In the genomic region with DNA sequence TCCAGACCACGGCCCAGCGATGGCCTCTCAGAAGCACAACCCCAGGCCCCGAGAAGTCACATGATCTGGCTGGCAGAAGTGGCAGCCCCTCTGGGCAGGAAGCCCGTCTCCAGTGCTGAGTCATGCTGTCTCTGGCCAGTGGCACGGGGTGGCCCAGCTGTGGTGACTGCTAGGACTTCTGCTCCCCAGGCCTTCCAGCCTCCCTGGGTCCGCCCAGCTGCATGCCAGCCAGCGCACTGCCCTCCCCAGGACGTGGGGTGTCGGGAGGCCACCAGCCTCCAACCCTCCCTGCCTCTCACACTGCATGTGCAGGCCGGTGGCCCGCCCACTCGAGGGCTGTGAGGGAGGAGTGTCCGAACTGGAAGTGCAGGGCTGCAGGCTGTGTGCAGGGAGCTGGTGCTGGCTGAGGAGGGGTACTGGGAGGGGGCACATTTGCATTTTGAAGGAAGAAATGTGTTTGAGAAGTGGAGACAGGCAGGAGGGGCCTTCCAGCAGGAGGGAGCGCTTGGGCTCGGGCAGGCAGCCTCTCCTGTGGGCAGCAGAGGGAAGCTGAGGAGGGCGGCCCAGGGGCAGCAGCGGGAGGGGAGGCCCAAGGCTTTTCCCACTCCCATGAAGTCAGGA, we compare ENCODE assay signal across 9 cellular contexts. TPM values are rescaled to one million over a fixed set of nuclear protein-coding genes. Genes with fewer than 3 reads are reported as not detected.
DNase-seq lines count a peak whose midpoint lies in the region; ATAC-seq, FAIRE-seq and TF ChIP-seq lines count a peak whose summit lies in the region.
"Had no signal": no experiment of that assay in that cellular context is flagged by ENCODE, and none has a peak within 500 bp of the region (broad histone marks: within the 10 kb centered on the region; RNA-seq: fewer than 3 reads in every experiment).

No MANE protein-coding gene starts in this region.

- 45% methylated on average over 17 of the region's 17 CpGs for WGBS in GM12878 (ENCODE audit: insufficient coverage, insufficient replicate concordance, low lambda C conversion rate, missing lambda C conversion rate)

- H3K27me3 ChIP-seq in MG63 (no peaks in the 10 kb centered on the region), GM12878 (replicated peaks in 1 of 2; ENCODE audit: control insufficient read depth in 2 of 2, insufficient read depth in 2 of 2, low read length in 1 of 2) (no peaks in the 10 kb centered on the region), layer of hippocampus (ENCODE audit: control insufficient read depth, insufficient read depth, low read length) (no peaks in the 10 kb centered on the region)

- peak overlapping the region; percentile 93 to 98 (median 96) for H3K27ac Mint-ChIP-seq in CD14-positive monocyte
- H3K27ac Mint-ChIP-seq: activated naive CD8-positive, alpha-beta T cell treated with anti-CD3 and anti-CD28 coated beads, Interleukin-2, amount 10 ng/mL, durations not matched to agents 7 days and 5 days had no signal

- no peak for FAIRE-seq in GM12878 (lab: Jason Lieb, UNC)

- no peak for TF ChIP-seq RAD21 in GM12878 (IDR thresholded peaks at IDR 0.05; ENCODE audit: insufficient read depth, low read depth, low read length)

- no peak overlapping the region for H2AFZ ChIP-seq in GM12878 (ENCODE audit: control insufficient read depth, low read depth, low read length)

- intact Hi-C loops in CD14-positive monocyte (cut with micrococcal nuclease) (loop anchor here (2.0 to 5.0 kb wide), 3 partner anchors 15 to 122 kb away; no protein-coding TSS in a partner anchor), GM12878 (cut with micrococcal nuclease; ENCODE audit: unreplicated experiment) (no loop called here)

- CTCF ChIA-PET in GM12878 (lab: Yijun Ruan, JAX) = interaction anchor here (2.2 kb wide), 1 partner anchor 124 kb away, joined by 7 read pairs; no protein-coding TSS in a partner anchor

- SMC1A ChIA-PET in GM12878 (lab: Charles Lee; ENCODE audit: uncharacterized antibody, unreplicated experiment) = interaction anchor here (1.6 kb wide), 1 partner anchor 16 kb away, joined by 4 read pairs; no protein-coding TSS in a partner anchor

- BruUV-seq in GM12878 (replicated peaks; lab: Mats Ljungman, UMichigan) = no TSS peak

- H3K9me3 ChIP-seq in MG63 (no peaks in the 10 kb centered on the region), GM12878 (replicated peaks; ENCODE audit: control insufficient read depth, insufficient read depth, low read length) (no peaks in the 10 kb centered on the region)

- H3K4me3 ChIP-seq in MG63 (no peak overlapping the region), GM12878 (no peak overlapping the region)

- TF ChIP-seq CTCF in CD14-positive monocyte (IDR thresholded peaks at IDR 0.05) (no peak), GM12878 (IDR thresholded peaks at IDR 0.05 in 2 of 3, conservative IDR thresholded peaks at IDR 0.05 in 1 of 3; ENCODE audit: control insufficient read depth in 2 of 3, extremely low read depth in 1 of 3, insufficient read depth in 1 of 3, low read depth in 3 of 3, low read length in 3 of 3) (no peak)

- H3K4me2 ChIP-seq in GM12878 (ENCODE audit: control insufficient read depth, insufficient read depth) = no peak overlapping the region

- H3K4me1 Mint-ChIP-seq in CD14-positive monocyte = peaks cover 76% of the 10 kb centered on the region

- H3K4me3 Mint-ChIP-seq in CD14-positive monocyte = peak overlapping the region; percentile 56 to 66
- H3K4me3 Mint-ChIP-seq: activated naive CD8-positive, alpha-beta T cell treated with anti-CD3 and anti-CD28 coated beads, Interleukin-2, amount 10 ng/mL, durations not matched to agents 7 days and 5 days had no signal

- TF ChIP-seq POLR2A in GM12878 (IDR thresholded peaks at IDR 0.05; ENCODE audit: low read depth, low read length) = no peak

- peaks cover 1 to 2% (median 2%) of the 10 kb centered on the region in 3 donors for H3K27me3 Mint-ChIP-seq in CD14-positive monocyte (ENCODE audit: low read depth in 3 of 3)
- H3K27me3 Mint-ChIP-seq: activated naive CD8-positive, alpha-beta T cell treated with anti-CD3 and anti-CD28 coated beads, Interleukin-2, amount 10 ng/mL, durations not matched to agents 7 days and 5 days had no signal

- no peaks in the 10 kb centered on the region for H4K20me1 ChIP-seq in GM12878 (ENCODE audit: control insufficient read depth, insufficient read depth)

- H3K36me3 Mint-ChIP-seq in CD14-positive monocyte = peaks cover 0 to 4% of the 10 kb centered on the region in 2 donors
- H3K36me3 Mint-ChIP-seq: activated naive CD8-positive, alpha-beta T cell treated with anti-CD3 and anti-CD28 coated beads, Interleukin-2, amount 10 ng/mL, durations not matched to agents 7 days and 5 days had no signal

- in situ Hi-C loops in GM12878 (cut with MboI) = no loop called here

- H3K36me3 ChIP-seq in MG63 = no peaks in the 10 kb centered on the region
- H3K36me3 ChIP-seq in GM12878 (ENCODE audit: control insufficient read depth in 2 of 2, insufficient read depth in 2 of 2, low read length in 1 of 2) = no peaks in the 10 kb centered on the region

- TF ChIP-seq EP300 in GM12878 (IDR thresholded peaks at IDR 0.05; ENCODE audit: borderline replicate concordance in 1 of 2, control insufficient read depth in 1 of 2, low read depth in 2 of 2, low read length in 2 of 2) = no peak

- POLR2A ChIA-PET in GM12878 (lab: Charles Lee) = no interaction called here

- H3K9ac ChIP-seq in GM12878 (ENCODE audit: control insufficient read depth, insufficient read depth, low read length) = no peak overlapping the region

- ATAC-seq in GM12878 (peak; percentile 44), GM21717 (IDR thresholded peaks at IDR 0.05; ENCODE audit: unreplicated experiment) (no peak), HG03139 (IDR thresholded peaks at IDR 0.05; ENCODE audit: unreplicated experiment) (no peak)

- no peaks in the 10 kb centered on the region for H3K79me2 ChIP-seq in GM12878 (ENCODE audit: control insufficient read depth, insufficient read depth, low read length)

- peaks cover 0 to 4% (median 0%) of the 10 kb centered on the region in 7 donors for H3K9me3 Mint-ChIP-seq in CD14-positive monocyte
- H3K9me3 Mint-ChIP-seq: activated naive CD8-positive, alpha-beta T cell treated with anti-CD3 and anti-CD28 coated beads, Interleukin-2, amount 10 ng/mL, durations not matched to agents 7 days and 5 days had no signal

- H3K27ac ChIP-seq in GM12878 (ENCODE audit: control insufficient read depth, insufficient read depth) (no peak overlapping the region), layer of hippocampus (ENCODE audit: low read depth, low read length) (peak overlapping the region; percentile 84)

- H3K4me1 ChIP-seq in GM12878 (ENCODE audit: control insufficient read depth, insufficient read depth, low read length) = no peaks in the 10 kb centered on the region

- DNase-seq in CD14-positive monocyte (ENCODE audit: low spot score) = peak; percentile 94
- peak; percentile 97 for DNase-seq in MG63
- DNase-seq in GM12878 (ENCODE audit: low read depth, low spot score) = no peak
- peak; percentile 94 for DNase-seq in superior temporal gyrus (ENCODE audit: extremely low spot score)
- DNase-seq in activated T-cell treated with anti-CD3 and anti-CD28 coated beads for 4 hours = no peak
- DNase-seq: activated naive CD8-positive, alpha-beta T cell treated with anti-CD3 and anti-CD28 coated beads, Interleukin-2, amount 10 ng/mL, durations not matched to agents 7 days and 5 days had no signal

- RAD21 ChIA-PET in GM12878 (lab: Charles Lee; ENCODE audit: unreplicated experiment) = interaction anchor here (1.1 kb wide), 1 partner anchor 124 kb away, joined by 4 read pairs; no protein-coding TSS in a partner anchor

TF ChIP-seq in GM12878, 131 proteins besides CTCF, POLR2A, EP300 and RAD21 (continues in another document):
- no peak for TF ChIP-seq KLF5 (IDR thresholded peaks at IDR 0.05; ENCODE audit: partially characterized antibody)
- no peak for TF ChIP-seq JUND (IDR thresholded peaks at IDR 0.05; ENCODE audit: low read depth, low read length)
- TF ChIP-seq SP1 (IDR thresholded peaks at IDR 0.05; ENCODE audit: low read depth, low read length) = no peak
- TF ChIP-seq BACH1 (IDR thresholded peaks at IDR 0.05; ENCODE audit: borderline replicate concordance) = no peak
- no peak for TF ChIP-seq CHD2 (IDR thresholded peaks at IDR 0.05; ENCODE audit: borderline replicate concordance, low read depth, low read length)
- no peak for TF ChIP-seq EZH2 (IDR thresholded peaks at IDR 0.05; ENCODE audit: borderline replicate concordance, control insufficient read depth, low read depth, low read length)
- no peak for TF ChIP-seq ZSCAN29 (IDR thresholded peaks at IDR 0.05)
- no peak for TF ChIP-seq POLR2AphosphoS2 (IDR thresholded peaks at IDR 0.05; ENCODE audit: low read depth, low read length)
- no peak for TF ChIP-seq CHD1 (IDR thresholded peaks at IDR 0.05; ENCODE audit: low read depth, low read length)
- TF ChIP-seq, protein P1, sequence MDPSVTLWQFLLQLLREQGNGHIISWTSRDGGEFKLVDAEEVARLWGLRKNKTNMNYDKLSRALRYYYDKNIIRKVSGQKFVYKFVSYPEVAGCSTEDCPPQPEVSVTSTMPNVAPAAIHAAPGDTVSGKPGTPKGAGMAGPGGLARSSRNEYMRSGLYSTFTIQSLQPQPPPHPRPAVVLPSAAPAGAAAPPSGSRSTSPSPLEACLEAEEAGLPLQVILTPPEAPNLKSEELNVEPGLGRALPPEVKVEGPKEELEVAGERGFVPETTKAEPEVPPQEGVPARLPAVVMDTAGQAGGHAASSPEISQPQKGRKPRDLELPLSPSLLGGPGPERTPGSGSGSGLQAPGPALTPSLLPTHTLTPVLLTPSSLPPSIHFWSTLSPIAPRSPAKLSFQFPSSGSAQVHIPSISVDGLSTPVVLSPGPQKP (IDR thresholded peaks at IDR 0.05; ENCODE audit: low read depth, low read length) = no peak

RNA-seq across cellular contexts. Expression of gene HPCAL1, which starts 17.0 kb away (rescaled TPM):
- polyA plus RNA-seq in CD14-positive monocyte = 10 to 100 TPM; 98.0 to 99.5 TPM
- 101 and 159 TPM in 2 replicates for total RNA-seq in MG63 (2014; rRNA removed; shearing (Covaris generic); ENCODE audit: low replicate concordance)
- total RNA-seq in GM12878 (2013; cell fraction: nucleolus; rRNA removed) = 12.7 and 16.1 TPM in 2 replicates
- total RNA-seq in GM12878 (2014; rRNA removed) = 7.4 and 8.1 TPM in 2 replicates
- 2.1 and 3.0 TPM in 2 replicates for total RNA-seq in GM12878 (2014; rRNA removed; fragmentation: Illumina TruSeq; extraction: Trizol)
- 10.0 and 10.8 TPM in 2 replicates for total RNA-seq in GM12878 (2021)
- polyA plus RNA-seq in GM12878 (2011; ENCODE audit: low read depth) = 3.1 TPM
- polyA plus RNA-seq in GM12878 (2011; rRNA removed) = 6.8 and 12.8 TPM in 2 replicates
- 19.1 and 22.8 TPM in 2 replicates for polyA plus RNA-seq in GM12878 (2011; cell fraction: cytosol; rRNA removed)
- 26.8 and 28.8 TPM in 2 replicates for polyA plus RNA-seq in GM12878 (2011; cell fraction: nucleus; rRNA removed)
- 8.6 and 12.5 TPM in 2 replicates for polyA plus RNA-seq in GM12878 (2012)
- 0.62 and 3.1 TPM in 2 replicates for polyA plus RNA-seq in GM12878 (2014; fragmentation: Illumina TruSeq; extraction: Trizol)
- polyA plus RNA-seq in GM12878 (2014; fragmentation: Nextera tagmentation; extraction: Ambion mirVana) = 1 to 10 TPM in 1 of 2 experiments, under 1 TPM in 1; 0.40 to 1.3 TPM
- polyA plus RNA-seq in GM12878 (2014; rRNA removed) = 8.7 and 9.4 TPM in 2 replicates
- polyA plus RNA-seq in GM12878 (2016; fragmentation: Nextera tagmentation; extraction: Ambion mirVana) = 1 to 10 TPM; 7.8 to 8.6 TPM
- 8.8 and 9.0 TPM in 2 replicates for polyA minus RNA-seq in GM12878 (2011; rRNA and poly(A)+ RNA removed)
- polyA minus RNA-seq in GM12878 (2011; cell fraction: cytosol; rRNA and poly(A)+ RNA removed) = 6.9 and 8.6 TPM in 2 replicates
- polyA minus RNA-seq in GM12878 (2011; cell fraction: nucleus; rRNA and poly(A)+ RNA removed) = 6.5 and 10.8 TPM in 2 replicates

Comparison
In these comparisons a context has a peak if more than half of its experiments do, and no peak if none do; other contexts are left out.
1. DNase-seq: peak in CD14-positive monocyte (single experiment), MG63 (single experiment) and superior temporal gyrus (single experiment); none in GM12878 (single experiment) and activated T-cell treated with anti-CD3 and anti-CD28 coated beads for 4 hours (single experiment).